Comparison of ENCODE assay signal across 18 cellular contexts in genomic region chr5:80741015-80741414, GRCh38.
DNase-seq lines count a peak whose midpoint lies in the region; ATAC-seq and TF ChIP-seq lines count a peak whose summit lies in the region.
"Had no signal": no experiment of that assay in that cellular context is flagged by ENCODE, and none has a peak within 500 bp of the region (broad histone marks: within the 10 kb centered on the region; RNA-seq: fewer than 3 reads in every experiment).

No MANE protein-coding gene starts in this region.

- H3K9ac ChIP-seq in parathyroid adenoma: no peak overlapping the region

- peak overlapping the region; percentile 71 for H3K27ac Mint-ChIP-seq in activated T-helper 1 cell treated with anti-CD3 and anti-CD28 coated beads, Interleukin-12 subunit alpha, Interleukin-12 subunit beta, Interleukin-2, Interleukin-4 antibody, amounts not matched to agents 30 ng/mL and 10 ng/mL and 1 ng/mL, durations not matched to agents 14 hours and 24 hours and 36 hours

- intact Hi-C loops in activated T-helper 1 cell treated with anti-CD3 and anti-CD28 coated beads, Interleukin-12 subunit alpha, Interleukin-12 subunit beta, Interleukin-2, Interleukin-4 antibody, amounts not matched to agents 30 ng/mL and 10 ng/mL and 1 ng/mL, durations not matched to agents 14 hours and 24 hours and 36 hours (cut with micrococcal nuclease): no loop called here
- intact Hi-C loops in lower lobe of right lung (cut with DNase I): no loop called here

- no peak overlapping the region for H2AFZ ChIP-seq in parathyroid adenoma
- H2AFZ ChIP-seq: PC-9 had no signal

- H3K4me3 Mint-ChIP-seq in activated T-cell treated with anti-CD3 and anti-CD28 coated beads, Interleukin-2, amount 50 U/mL, for 4 hours: peak overlapping the region; percentile 13
- peak overlapping the region; percentile 47 for H3K4me3 Mint-ChIP-seq in activated T-helper 1 cell treated with anti-CD3 and anti-CD28 coated beads, Interleukin-12 subunit alpha, Interleukin-12 subunit beta, Interleukin-2, Interleukin-4 antibody, amounts not matched to agents 30 ng/mL and 10 ng/mL and 1 ng/mL, durations not matched to agents 14 hours and 24 hours and 36 hours

- no peaks in the 10 kb centered on the region for H3K9me3 Mint-ChIP-seq in activated T-cell treated with anti-CD3 and anti-CD28 coated beads, Interleukin-2, amount 50 U/mL, for 4 hours
- no peaks in the 10 kb centered on the region for H3K9me3 Mint-ChIP-seq in activated T-helper 1 cell treated with anti-CD3 and anti-CD28 coated beads, Interleukin-12 subunit alpha, Interleukin-12 subunit beta, Interleukin-2, Interleukin-4 antibody, amounts not matched to agents 30 ng/mL and 10 ng/mL and 1 ng/mL, durations not matched to agents 14 hours and 24 hours and 36 hours

- no peak overlapping the region for H3K4me2 ChIP-seq in parathyroid adenoma (ENCODE audit: low read length)
- H3K4me2 ChIP-seq: PC-9 had no signal

- no peak for TF ChIP-seq CTCF in parathyroid adenoma (IDR thresholded peaks at IDR 0.05)
- no peak for TF ChIP-seq CTCF in lower lobe of right lung (IDR thresholded peaks at IDR 0.05)

- H3K4me1 Mint-ChIP-seq in activated T-cell treated with anti-CD3 and anti-CD28 coated beads, Interleukin-2, amount 50 U/mL, for 4 hours (ENCODE audit: low read depth): peaks cover 39% of the 10 kb centered on the region
- peaks cover 36% of the 10 kb centered on the region for H3K4me1 Mint-ChIP-seq in activated T-helper 1 cell treated with anti-CD3 and anti-CD28 coated beads, Interleukin-12 subunit alpha, Interleukin-12 subunit beta, Interleukin-2, Interleukin-4 antibody, amounts not matched to agents 30 ng/mL and 10 ng/mL and 1 ng/mL, durations not matched to agents 14 hours and 24 hours and 36 hours (ENCODE audit: low read depth)

- no peaks in the 10 kb centered on the region for H3K27me3 ChIP-seq in parathyroid adenoma (ENCODE audit: control insufficient read depth, insufficient read depth, low read length)
- no peaks in the 10 kb centered on the region for H3K27me3 ChIP-seq in lower lobe of right lung (ENCODE audit: low read depth)
- H3K27me3 ChIP-seq: vagina had no signal

- no peaks in the 10 kb centered on the region for H3K4me1 ChIP-seq in parathyroid adenoma
- no peaks in the 10 kb centered on the region for H3K4me1 ChIP-seq in lower lobe of right lung
- H3K4me1 ChIP-seq: vagina had no signal

- ATAC-seq in activated T-cell treated with anti-CD3 and anti-CD28 coated beads, Interleukin-2, amount 50 U/mL, for 4 hours: no peak
- ATAC-seq in GM21515 (IDR thresholded peaks at IDR 0.05; ENCODE audit: unreplicated experiment): peak; percentile 51
- no peak for ATAC-seq in lower lobe of right lung
- ATAC-seq in GM19328 (IDR thresholded peaks at IDR 0.05; ENCODE audit: unreplicated experiment): no peak

- H3K36me3 ChIP-seq in parathyroid adenoma (ENCODE audit: control insufficient read depth, insufficient read depth, low read length) (no peaks in the 10 kb centered on the region), lower lobe of right lung (peaks cover 33% of the 10 kb centered on the region)

- peaks cover 41% of the 10 kb centered on the region for H3K36me3 Mint-ChIP-seq in activated T-cell treated with anti-CD3 and anti-CD28 coated beads, Interleukin-2, amount 50 U/mL, for 4 hours (ENCODE audit: insufficient read depth)
- peaks cover 45% of the 10 kb centered on the region for H3K36me3 Mint-ChIP-seq in activated T-helper 1 cell treated with anti-CD3 and anti-CD28 coated beads, Interleukin-12 subunit alpha, Interleukin-12 subunit beta, Interleukin-2, Interleukin-4 antibody, amounts not matched to agents 30 ng/mL and 10 ng/mL and 1 ng/mL, durations not matched to agents 14 hours and 24 hours and 36 hours (ENCODE audit: low read depth)

- H3K27ac ChIP-seq in parathyroid adenoma (no peak overlapping the region), lower lobe of right lung (no peak overlapping the region)
- H3K27ac ChIP-seq: PC-9, vagina had no signal

- no peaks in the 10 kb centered on the region for H3K27me3 Mint-ChIP-seq in activated T-cell treated with anti-CD3 and anti-CD28 coated beads, Interleukin-2, amount 50 U/mL, for 4 hours (ENCODE audit: low read depth)
- H3K27me3 Mint-ChIP-seq in activated T-helper 1 cell treated with anti-CD3 and anti-CD28 coated beads, Interleukin-12 subunit alpha, Interleukin-12 subunit beta, Interleukin-2, Interleukin-4 antibody, amounts not matched to agents 30 ng/mL and 10 ng/mL and 1 ng/mL, durations not matched to agents 14 hours and 24 hours and 36 hours (ENCODE audit: insufficient read depth): no peaks in the 10 kb centered on the region

- H3K9me3 ChIP-seq in parathyroid adenoma (ENCODE audit: control insufficient read depth, low read length) (no peaks in the 10 kb centered on the region), lower lobe of right lung (no peaks in the 10 kb centered on the region)
- H3K9me3 ChIP-seq: vagina had no signal

- no peak for DNase-seq in activated T-cell treated with anti-CD3 and anti-CD28 coated beads, Interleukin-2, amount 50 U/mL, for 4 hours
- DNase-seq in activated T-cell treated with anti-CD3 and anti-CD28 coated beads for 4 hours: no peak
- no peak for DNase-seq in activated T-helper 1 cell treated with anti-CD3 and anti-CD28 coated beads, Interleukin-12 subunit alpha, Interleukin-12 subunit beta, Interleukin-2, Interleukin-4 antibody, amounts not matched to agents 30 ng/mL and 10 ng/mL and 1 ng/mL, durations not matched to agents 14 hours and 24 hours and 36 hours (ENCODE audit: low spot score)
- no peak for DNase-seq in lower lobe of right lung
- no peak for DNase-seq in GF-D8 (lab: John Stamatoyannopoulos, UW)
- DNase-seq: activated CD4-positive, alpha-beta T cell treated with anti-CD3 and anti-CD28 coated beads for 48 hours; amygdala; caudate nucleus; COR-L47; effector CD4-positive, alpha-beta T cell; EL; NCI-H1417; PC-9; stimulated activated CD4-positive, alpha-beta T cell treated with anti-CD3 and anti-CD28 coated beads, Interleukin-2, amount 100 ng/mL, for 48 hours had no signal

- no peaks in the 10 kb centered on the region for H3K79me2 ChIP-seq in parathyroid adenoma

- H3K4me3 ChIP-seq in parathyroid adenoma (ENCODE audit: low read depth, low read length) (peak overlapping the region; percentile 4), lower lobe of right lung (no peak overlapping the region)
- H3K4me3 ChIP-seq: PC-9, vagina had no signal
